Comparison of ENCODE assay signal across 15 cellular contexts in genomic region chr12:64318605-64319004, GRCh38.
DNase-seq lines count a peak whose midpoint lies in the region; FAIRE-seq and TF ChIP-seq lines count a peak whose summit lies in the region.
"Had no signal": no experiment of that assay in that cellular context is flagged by ENCODE, and none has a peak within 500 bp of the region (broad histone marks: within the 10 kb centered on the region; RNA-seq: fewer than 3 reads in every experiment).

No MANE protein-coding gene starts in this region.

- no peak overlapping the region for H2BK5ac ChIP-seq in mesenchymal stem cell (ENCODE audit: low read depth, low read length, poor library complexity, severe bottlenecking)

- H3K4me2 ChIP-seq in mesenchymal stem cell (ENCODE audit: low read length, poor library complexity, severe bottlenecking) = no peak overlapping the region

- H3K18ac ChIP-seq in mesenchymal stem cell (ENCODE audit: low read depth in 1 of 2, low read length in 2 of 2) = no peak overlapping the region

- no peaks in the 10 kb centered on the region for H3K36me3 Mint-ChIP-seq in Caco-2 (ENCODE audit: insufficient read depth, unreplicated experiment)
- H3K36me3 Mint-ChIP-seq in activated CD4-positive, alpha-beta memory T cell treated with anti-CD3 and anti-CD28 coated beads for 36 hours = no peaks in the 10 kb centered on the region
- H3K36me3 Mint-ChIP-seq: CD4-positive, alpha-beta memory T cell; naive B cell had no signal

- no peak overlapping the region for H2BK12ac ChIP-seq in mesenchymal stem cell (ENCODE audit: low read length in 2 of 2)

- peak overlapping the region; percentile 3; the same call in 1 of the 2 replicates for H3K27ac ChIP-seq in HUES6 (ENCODE audit: low read depth, low read length)
- no peak overlapping the region for H3K27ac ChIP-seq in mesenchymal stem cell (ENCODE audit: low read length, poor library complexity, severe bottlenecking)

- peak in 1 of 2 experiments; percentile 22 for TF ChIP-seq CTCF in Caco-2 (IDR thresholded peaks at IDR 0.05; ENCODE audit: insufficient read depth in 1 of 2, low read depth in 1 of 2, low read length in 1 of 2, severe bottlenecking in 1 of 2, unreplicated experiment in 1 of 2)
- peak; percentile 26 for TF ChIP-seq CTCF in cardiac fibroblast (IDR thresholded peaks at IDR 0.05; ENCODE audit: low read depth, low read length)

- no TSS peak for BruUV-seq in Caco-2 (replicated peaks; lab: Mats Ljungman, UMichigan)

- no peak overlapping the region for H3K14ac ChIP-seq in mesenchymal stem cell (ENCODE audit: low read length in 2 of 2)

- no peak for FAIRE-seq in GM19239 (lab: Jason Lieb, UNC)

- intact Hi-C loops in Caco-2 (cut with micrococcal nuclease; ENCODE audit: unreplicated experiment) = no loop called here
- intact Hi-C loops in activated CD4-positive, alpha-beta memory T cell treated with anti-CD3 and anti-CD28 coated beads for 36 hours (cut with micrococcal nuclease) = no loop called here

- no peak overlapping the region for H3K23ac ChIP-seq in mesenchymal stem cell (ENCODE audit: low read length in 2 of 2)

- TF ChIP-seq POLR2A in erythroblast (IDR thresholded peaks at IDR 0.05; ENCODE audit: low read length) = no peak

- H3K4me1 Mint-ChIP-seq in Caco-2 (ENCODE audit: low read depth, unreplicated experiment) = peaks cover 15% of the 10 kb centered on the region
- peaks cover 3% of the 10 kb centered on the region for H3K4me1 Mint-ChIP-seq in activated CD4-positive, alpha-beta memory T cell treated with anti-CD3 and anti-CD28 coated beads for 36 hours (ENCODE audit: low read depth)
- H3K4me1 Mint-ChIP-seq: CD4-positive, alpha-beta memory T cell; naive B cell had no signal

- WGBS in mesenchymal stem cell = 21% methylated on average over 2 of the region's 3 CpGs

- H2AFZ ChIP-seq in mesenchymal stem cell (ENCODE audit: low read depth, low read length) = no peak overlapping the region

- H3K4ac ChIP-seq in mesenchymal stem cell (ENCODE audit: low read depth in 1 of 2, low read length in 2 of 2) = no peak overlapping the region

- CTCF ChIA-PET in Caco-2 (lab: Charles Lee) = interaction anchor here (0.6 kb wide), 1 partner anchor 25 kb away, joined by 3 read pairs; no protein-coding TSS in a partner anchor
- CTCF ChIA-PET in activated CD4-positive, alpha-beta memory T cell treated with anti-CD3 and anti-CD28 coated beads for 36 hours (lab: Charles Lee) = no interaction called here

- H3K4me1 ChIP-seq in Caco-2 (peaks cover 19% of the 10 kb centered on the region), HUES6 (ENCODE audit: control insufficient read depth, insufficient read depth, low read length) (peaks cover 14% of the 10 kb centered on the region), mesenchymal stem cell (ENCODE audit: control insufficient read depth, insufficient read depth, low read depth, low read length) (peaks cover 3% of the 10 kb centered on the region)

- H3K4me3 Mint-ChIP-seq in Caco-2 (ENCODE audit: unreplicated experiment) = no peak overlapping the region
- H3K4me3 Mint-ChIP-seq in activated CD4-positive, alpha-beta memory T cell treated with anti-CD3 and anti-CD28 coated beads for 36 hours = no peak overlapping the region
- H3K4me3 Mint-ChIP-seq: CD4-positive, alpha-beta memory T cell; naive B cell had no signal

- H2BK120ac ChIP-seq in mesenchymal stem cell (ENCODE audit: low read depth, low read length) = no peak overlapping the region

- H2BK15ac ChIP-seq in mesenchymal stem cell (ENCODE audit: low read depth, poor library complexity, severe bottlenecking) = no peak overlapping the region

- no peak overlapping the region for H3K27ac Mint-ChIP-seq in Caco-2 (ENCODE audit: unreplicated experiment)
- no peak overlapping the region for H3K27ac Mint-ChIP-seq in activated CD4-positive, alpha-beta memory T cell treated with anti-CD3 and anti-CD28 coated beads for 36 hours
- H3K27ac Mint-ChIP-seq: naive B cell had no signal

- POLR2A ChIA-PET in Caco-2 (lab: Charles Lee) = no interaction called here
- POLR2A ChIA-PET in activated CD4-positive, alpha-beta memory T cell treated with anti-CD3 and anti-CD28 coated beads for 36 hours (lab: Charles Lee) = no interaction called here

- H3K9me3 ChIP-seq in Caco-2 = no peaks in the 10 kb centered on the region
- H3K9me3 ChIP-seq in HUES6 (ENCODE audit: control insufficient read depth, insufficient read depth, low read depth, low read length) = no peaks in the 10 kb centered on the region
- no peaks in the 10 kb centered on the region for H3K9me3 ChIP-seq in mesenchymal stem cell (ENCODE audit: control insufficient read depth, low read length)
- H3K9me3 ChIP-seq: HAP-1 had no signal

- H3K27me3 ChIP-seq in Caco-2 (replicated peaks; ENCODE audit: control insufficient read depth, insufficient read depth, low read length) (no peaks in the 10 kb centered on the region), HUES6 (ENCODE audit: control insufficient read depth, insufficient read depth, low read length) (no peaks in the 10 kb centered on the region), mesenchymal stem cell (ENCODE audit: control insufficient read depth in 1 of 2, insufficient read depth in 1 of 2, low read length in 2 of 2) (no peaks in the 10 kb centered on the region)

- H3K79me1 ChIP-seq in mesenchymal stem cell (replicated peaks; ENCODE audit: low read length, poor library complexity, severe bottlenecking) = no peaks in the 10 kb centered on the region

- DNase-seq in Caco-2 = peak; percentile 47 to 59
- DNase-seq in cardiac fibroblast (ENCODE audit: low read depth in 2 of 2) = peak; percentile 66 to 87
- DNase-seq in mesenchymal stem cell = peak; percentile 12
- DNase-seq in GM19239 (ENCODE audit: insufficient read length, low spot score) = no peak
- no peak for DNase-seq in activated CD4-positive, alpha-beta memory T cell treated with anti-CD3 and anti-CD28 coated beads for 36 hours
- no peak for DNase-seq in middle frontal gyrus (ENCODE audit: extremely low spot score, low spot score)
- DNase-seq in erythroblast (lab: John Stamatoyannopoulos, UW) = no peak
- DNase-seq: activated CD4-positive, alpha-beta T cell treated with anti-CD3 and anti-CD28 coated beads, Interleukin-2, amount 50 U/mL, for 4 hours; CD4-positive, alpha-beta memory T cell; naive B cell; NCI-H1930; Right ventricle myocardium superior; stimulated activated CD4-positive, alpha-beta T cell treated with anti-CD3 and anti-CD28 coated beads, Interleukin-4, amount 100 ng/mL, for 24 hours had no signal

- H2AK5ac ChIP-seq in mesenchymal stem cell (ENCODE audit: low read length, severe bottlenecking) = no peak overlapping the region

- no peaks in the 10 kb centered on the region for H3K27me3 Mint-ChIP-seq in Caco-2 (ENCODE audit: insufficient read depth, unreplicated experiment)
- peaks cover 1% of the 10 kb centered on the region for H3K27me3 Mint-ChIP-seq in activated CD4-positive, alpha-beta memory T cell treated with anti-CD3 and anti-CD28 coated beads for 36 hours

- no peak overlapping the region for H4K8ac ChIP-seq in mesenchymal stem cell (ENCODE audit: low read length)

- H3K9me3 Mint-ChIP-seq in Caco-2 (ENCODE audit: unreplicated experiment) = peaks cover 11% of the 10 kb centered on the region
- peaks cover 2% of the 10 kb centered on the region for H3K9me3 Mint-ChIP-seq in activated CD4-positive, alpha-beta memory T cell treated with anti-CD3 and anti-CD28 coated beads for 36 hours

- H3K9ac ChIP-seq in HUES6 (ENCODE audit: low read length) (no peak overlapping the region), mesenchymal stem cell (ENCODE audit: low read length) (no peak overlapping the region)

- H3K4me3 ChIP-seq in Caco-2 (ENCODE audit: low read depth, low read length) (no peak overlapping the region), HUES6 (ENCODE audit: low read depth, low read length) (no peak overlapping the region), cardiac fibroblast (replicated peaks in 1 of 2; ENCODE audit: low read depth in 2 of 2, low read length in 2 of 2) (no peak overlapping the region), mesenchymal stem cell (ENCODE audit: insufficient read depth in 1 of 2, low read depth in 1 of 2, low read length in 2 of 2) (no peak overlapping the region)
- H3K4me3 ChIP-seq: HAP-1 had no signal

- H3K36me3 ChIP-seq in Caco-2 (ENCODE audit: control insufficient read depth, insufficient read depth, low read length) (no peaks in the 10 kb centered on the region; the same call in 1 of the 2 replicates), HUES6 (ENCODE audit: control insufficient read depth, insufficient read depth, low read length) (no peaks in the 10 kb centered on the region), mesenchymal stem cell (ENCODE audit: control insufficient read depth in 1 of 2, insufficient read depth in 2 of 2, low read depth in 1 of 2, low read length in 2 of 2) (peaks cover 0 to 19% of the 10 kb centered on the region in 2 experiments)
- H3K36me3 ChIP-seq: HAP-1 had no signal

- no peak overlapping the region for H4K91ac ChIP-seq in mesenchymal stem cell (ENCODE audit: low read length)

Comparison
In these comparisons a context has a peak if more than half of its experiments do, and no peak if none do; other contexts are left out.
1. DNase-seq: peak in Caco-2 (2 of 2), cardiac fibroblast (2 of 2) and mesenchymal stem cell (single experiment); none in GM19239 (single experiment), activated CD4-positive, alpha-beta memory T cell treated with anti-CD3 and anti-CD28 coated beads for 36 hours (single experiment), middle frontal gyrus (single experiment) and erythroblast (0 of 2).